Comparison of ENCODE assay signal across 14 cellular contexts in the genomic region with DNA sequence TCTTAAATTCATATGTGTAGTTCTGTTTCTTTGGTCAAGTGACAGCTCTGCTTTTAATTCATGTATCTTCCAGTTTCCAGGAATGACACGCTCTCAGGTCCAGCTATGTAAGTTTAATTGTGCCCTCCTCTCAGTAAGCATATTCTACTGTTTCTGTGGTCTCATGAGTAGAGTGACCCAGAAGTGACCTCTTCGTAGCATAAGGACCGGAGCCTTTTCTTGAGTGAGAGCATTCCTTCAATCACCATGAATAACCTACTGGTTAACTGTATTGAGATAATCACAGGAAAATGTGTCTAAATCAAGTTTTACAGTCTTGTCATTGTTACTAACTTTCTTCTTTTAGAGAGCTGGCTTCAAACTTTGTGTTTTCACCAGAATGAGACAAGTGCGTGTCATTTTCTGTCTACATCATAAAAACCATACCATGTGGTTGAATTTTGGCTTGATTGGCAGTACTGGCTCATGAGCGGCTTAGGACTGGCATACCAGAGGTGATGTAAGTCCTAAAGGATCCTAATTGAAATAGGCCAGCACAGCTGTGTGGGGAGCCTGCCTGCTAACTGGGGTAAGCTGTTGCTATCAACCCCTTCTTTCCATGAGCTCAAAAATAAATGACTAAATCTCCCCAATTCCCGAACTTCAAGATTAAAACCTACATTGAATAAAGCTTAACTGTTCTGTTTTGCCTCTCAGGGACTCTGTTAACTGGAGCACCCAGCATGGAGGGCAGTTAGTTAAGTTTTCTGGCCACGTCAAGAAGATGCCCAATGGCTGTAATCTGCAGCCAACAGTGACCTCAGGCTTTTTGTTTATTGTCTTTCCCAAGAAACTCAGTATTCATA. TPM values are rescaled to one million over a fixed set of nuclear protein-coding genes. Genes with fewer than 3 reads are reported as not detected.
DNase-seq lines count a peak whose midpoint lies in the region; ATAC-seq, FAIRE-seq and TF ChIP-seq lines count a peak whose summit lies in the region.
"Had no signal": no experiment of that assay in that cellular context is flagged by ENCODE, and none has a peak within 500 bp of the region (broad histone marks: within the 10 kb centered on the region; RNA-seq: fewer than 3 reads in every experiment).

No MANE protein-coding gene starts in this region.

- TF ChIP-seq POLR2A in H54 (IDR thresholded peaks at IDR 0.05; ENCODE audit: low read depth, low read length), result no peak

- peak overlapping the region; percentile 26 for H3K4me3 ChIP-seq in thoracic aorta

- FAIRE-seq in H54 (lab: Jason Lieb, UNC), result peak; percentile 99

- TF ChIP-seq CTCF in thoracic aorta (IDR thresholded peaks at IDR 0.05), result no peak

- no peaks in the 10 kb centered on the region for H3K36me3 ChIP-seq in thoracic aorta
- H3K36me3 ChIP-seq: WERI-Rb-1 had no signal

- no peaks in the 10 kb centered on the region for H3K9me3 ChIP-seq in thoracic aorta

- H3K27me3 ChIP-seq in thoracic aorta (replicated peaks; ENCODE audit: insufficient read depth), result no peaks in the 10 kb centered on the region

- peaks cover 22 to 64% of the 10 kb centered on the region in 2 donors for H3K4me1 ChIP-seq in thoracic aorta (ENCODE audit: control insufficient read depth in 1 of 2, low read depth in 2 of 2)

- DNase-seq in H54 (ENCODE audit: insufficient read length, low spot score) (no peak), astrocyte of the hippocampus (ENCODE audit: low read depth, low spot score) (peak; percentile 89), iris pigment epithelial cell (ENCODE audit: low read depth) (peak; percentile 91), thoracic aorta (ENCODE audit: low spot score) (no peak)
- DNase-seq: amniotic stem cell, endodermal cell, H7, mammary epithelial cell, NCI-H187, WERI-Rb-1 had no signal

- ATAC-seq in thoracic aorta (ENCODE audit: insufficient number of reproducible peaks, low FRiP score, low read depth), result peak; percentile 52
- ATAC-seq in HG02973 (IDR thresholded peaks at IDR 0.05; ENCODE audit: unreplicated experiment), result no peak
- no peak for ATAC-seq in HG03097 (IDR thresholded peaks at IDR 0.05; ENCODE audit: low FRiP score, unreplicated experiment)
- ATAC-seq in HG02798 (IDR thresholded peaks at IDR 0.05; ENCODE audit: poor library complexity, unreplicated experiment), result no peak

- peak overlapping the region; percentile 75 for H3K27ac ChIP-seq in thoracic aorta
- H3K27ac ChIP-seq: WERI-Rb-1 had no signal

RNA-seq across cellular contexts. Expression of a gene that starts 4.8 kb away (rescaled TPM):
- 10 to 100 TPM; 61.4 to 75.5 TPM for total RNA-seq in thoracic aorta
- total RNA-seq: SK-MEL-5 had no signal

Comparison
In these comparisons a context has a peak if more than half of its experiments do, and no peak if none do; other contexts are left out.
1. DNase-seq: peak in astrocyte of the hippocampus (single experiment) and iris pigment epithelial cell (single experiment); none in H54 (single experiment) and thoracic aorta (single experiment).